Comparison of ENCODE assay signal across 11 cellular contexts in the genomic region with DNA sequence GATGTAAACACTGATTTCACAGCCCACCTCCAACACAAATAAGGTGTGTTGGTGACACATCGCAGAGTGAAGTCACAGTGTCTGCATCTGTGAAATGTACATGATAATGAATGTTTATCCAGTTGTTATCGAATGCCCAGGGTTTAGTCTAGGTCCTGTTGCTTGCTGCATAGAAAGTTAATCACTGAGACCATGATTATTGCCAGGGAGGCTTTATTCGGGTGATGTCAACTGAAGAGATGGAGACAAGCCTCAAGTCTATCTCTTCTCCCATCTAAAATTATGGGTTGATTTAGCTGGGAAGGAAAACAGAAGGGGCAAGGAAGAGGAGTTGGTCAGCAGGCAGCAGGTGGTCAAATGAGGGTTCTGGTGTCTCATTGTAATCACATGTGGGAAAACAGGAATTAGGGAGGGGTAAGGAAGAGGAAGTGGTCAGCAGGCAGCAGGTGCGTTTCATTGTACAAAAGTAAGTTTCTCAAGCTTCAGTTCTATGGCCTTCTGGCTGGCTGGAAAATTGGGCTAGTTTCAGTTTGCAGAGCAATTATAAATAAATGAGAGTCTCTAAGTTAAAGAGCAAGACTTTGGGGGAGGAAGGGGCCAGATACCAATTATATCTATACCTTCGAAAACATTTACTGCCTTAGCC.
DNase-seq lines count a peak whose midpoint lies in the region; ATAC-seq and TF ChIP-seq lines count a peak whose summit lies in the region.
"Had no signal": no experiment of that assay in that cellular context is flagged by ENCODE, and none has a peak within 500 bp of the region (broad histone marks: within the 10 kb centered on the region; RNA-seq: fewer than 3 reads in every experiment).

No MANE protein-coding gene starts in this region.

- H3K27ac ChIP-seq in smooth muscle cell (ENCODE audit: low read depth) (peak overlapping the region; percentile 67), foreskin keratinocyte (no peak overlapping the region)

- no peaks in the 10 kb centered on the region for H3K79me2 ChIP-seq in smooth muscle cell (ENCODE audit: low read depth)

- no peak for DNase-seq in activated CD8-positive, alpha-beta T cell treated with anti-CD3 and anti-CD28 coated beads, Interleukin-2, amount 10 ng/mL, durations not matched to agents 7 days and 5 days
- no peak for DNase-seq in activated CD8-positive, alpha-beta T cell treated with anti-CD3 and anti-CD28 coated beads for 36 hours
- DNase-seq in NCI-H2029 (lab: John Stamatoyannopoulos, UW) (peak; percentile 49), smooth muscle cell (lab: John Stamatoyannopoulos, UW; ENCODE audit: unreplicated experiment) (no peak), DMS114 treated with DMSO at 0.1 percent for 48 hours (lab: John Stamatoyannopoulos, UW; ENCODE audit: unreplicated experiment) (no peak), nephron progenitor cell (no peak), foreskin keratinocyte (no peak)
- DNase-seq: activated T-cell treated with anti-CD3 and anti-CD28 coated beads, Interleukin-2, amount 50 U/mL, for 72 hours; mesenchymal stem cell had no signal

- no peaks in the 10 kb centered on the region for H4K20me1 ChIP-seq in smooth muscle cell (ENCODE audit: low read depth)

- no peak overlapping the region for H3K4me2 ChIP-seq in smooth muscle cell

- H3K36me3 Mint-ChIP-seq in activated CD8-positive, alpha-beta T cell treated with anti-CD3 and anti-CD28 coated beads, Interleukin-2, amount 10 ng/mL, durations not matched to agents 7 days and 5 days (ENCODE audit: low read depth), result peaks cover 2% of the 10 kb centered on the region
- H3K36me3 Mint-ChIP-seq in activated CD8-positive, alpha-beta T cell treated with anti-CD3 and anti-CD28 coated beads for 36 hours (ENCODE audit: low read depth), result no peaks in the 10 kb centered on the region
- H3K36me3 Mint-ChIP-seq in nephron progenitor cell (ENCODE audit: low read depth), result no peaks in the 10 kb centered on the region

- TF ChIP-seq CTCF in activated CD8-positive, alpha-beta T cell treated with anti-CD3 and anti-CD28 coated beads for 36 hours (IDR thresholded peaks at IDR 0.05), result no peak
- no peak for TF ChIP-seq CTCF in smooth muscle cell (IDR thresholded peaks at IDR 0.05; ENCODE audit: borderline replicate concordance, insufficient read depth, poor library complexity, severe bottlenecking)
- TF ChIP-seq CTCF in nephron progenitor cell (IDR thresholded peaks at IDR 0.05), result no peak
- no peak for TF ChIP-seq CTCF in foreskin keratinocyte (conservative IDR thresholded peaks at IDR 0.05)

- CTCF ChIA-PET in activated CD8-positive, alpha-beta T cell treated with anti-CD3 and anti-CD28 coated beads, Interleukin-2, amount 10 ng/mL, durations not matched to agents 7 days and 5 days (lab: Charles Lee), result no interaction called here
- CTCF ChIA-PET in activated CD8-positive, alpha-beta T cell treated with anti-CD3 and anti-CD28 coated beads for 36 hours (lab: Charles Lee), result no interaction called here

- H3K4me3 Mint-ChIP-seq in activated CD8-positive, alpha-beta T cell treated with anti-CD3 and anti-CD28 coated beads, Interleukin-2, amount 10 ng/mL, durations not matched to agents 7 days and 5 days, result no peak overlapping the region
- no peak overlapping the region for H3K4me3 Mint-ChIP-seq in activated CD8-positive, alpha-beta T cell treated with anti-CD3 and anti-CD28 coated beads for 36 hours
- no peak overlapping the region for H3K4me3 Mint-ChIP-seq in nephron progenitor cell
- H3K4me3 Mint-ChIP-seq: activated T-cell treated with anti-CD3 and anti-CD28 coated beads, Interleukin-2, amount 50 U/mL, for 72 hours had no signal

- POLR2A ChIA-PET in activated CD8-positive, alpha-beta T cell treated with anti-CD3 and anti-CD28 coated beads, Interleukin-2, amount 10 ng/mL, durations not matched to agents 7 days and 5 days (lab: Charles Lee), result no interaction called here
- POLR2A ChIA-PET in activated CD8-positive, alpha-beta T cell treated with anti-CD3 and anti-CD28 coated beads for 36 hours (lab: Charles Lee), result no interaction called here

- H3K9me3 ChIP-seq in smooth muscle cell (replicated peaks; ENCODE audit: low read depth), result no peaks in the 10 kb centered on the region

- intact Hi-C loops in activated CD8-positive, alpha-beta T cell treated with anti-CD3 and anti-CD28 coated beads for 36 hours (cut with micrococcal nuclease), result no loop called here

- H3K36me3 ChIP-seq in smooth muscle cell (ENCODE audit: low read depth), result no peaks in the 10 kb centered on the region
- H3K36me3 ChIP-seq: HAP-1 had no signal

- H3K9ac ChIP-seq in smooth muscle cell (ENCODE audit: low read depth), result no peak overlapping the region

- H3F3A ChIP-seq in smooth muscle cell (ENCODE audit: low read depth), result peaks cover 7% of the 10 kb centered on the region

- H3K27ac Mint-ChIP-seq in activated CD8-positive, alpha-beta T cell treated with anti-CD3 and anti-CD28 coated beads, Interleukin-2, amount 10 ng/mL, durations not matched to agents 7 days and 5 days, result peak overlapping the region; percentile 66
- H3K27ac Mint-ChIP-seq in activated CD8-positive, alpha-beta T cell treated with anti-CD3 and anti-CD28 coated beads for 36 hours, result no peak overlapping the region
- no peak overlapping the region for H3K27ac Mint-ChIP-seq in nephron progenitor cell
- H3K27ac Mint-ChIP-seq: activated T-cell treated with anti-CD3 and anti-CD28 coated beads, Interleukin-2, amount 50 U/mL, for 72 hours had no signal

- WGBS in smooth muscle cell (ENCODE audit: low lambda C conversion rate), result 90% methylated on average over 5 of the region's 5 CpGs

- no peak overlapping the region for H2AFZ ChIP-seq in smooth muscle cell (ENCODE audit: low read depth)

- peaks cover 8% of the 10 kb centered on the region for H3K9me3 Mint-ChIP-seq in activated CD8-positive, alpha-beta T cell treated with anti-CD3 and anti-CD28 coated beads, Interleukin-2, amount 10 ng/mL, durations not matched to agents 7 days and 5 days (ENCODE audit: insufficient read depth)
- H3K9me3 Mint-ChIP-seq in activated CD8-positive, alpha-beta T cell treated with anti-CD3 and anti-CD28 coated beads for 36 hours, result peaks cover 6% of the 10 kb centered on the region
- no peaks in the 10 kb centered on the region for H3K9me3 Mint-ChIP-seq in nephron progenitor cell

- H3K27me3 ChIP-seq in smooth muscle cell (ENCODE audit: low read depth), result no peaks in the 10 kb centered on the region
- H3K27me3 ChIP-seq in foreskin keratinocyte, result peaks cover 3% of the 10 kb centered on the region

- no peak for ATAC-seq in activated CD8-positive, alpha-beta T cell treated with anti-CD3 and anti-CD28 coated beads, Interleukin-2, amount 10 ng/mL, durations not matched to agents 7 days and 5 days
- ATAC-seq in activated CD8-positive, alpha-beta T cell treated with anti-CD3 and anti-CD28 coated beads for 36 hours, result no peak
- ATAC-seq in HG02973 (IDR thresholded peaks at IDR 0.05; ENCODE audit: unreplicated experiment), result peak; percentile 51
- ATAC-seq in foreskin keratinocyte, result no peak
- ATAC-seq: activated T-cell treated with anti-CD3 and anti-CD28 coated beads, Interleukin-2, amount 50 U/mL, for 72 hours had no signal

- no peaks in the 10 kb centered on the region for H3K27me3 Mint-ChIP-seq in activated CD8-positive, alpha-beta T cell treated with anti-CD3 and anti-CD28 coated beads, Interleukin-2, amount 10 ng/mL, durations not matched to agents 7 days and 5 days (ENCODE audit: low read depth)
- H3K27me3 Mint-ChIP-seq in activated CD8-positive, alpha-beta T cell treated with anti-CD3 and anti-CD28 coated beads for 36 hours, result no peaks in the 10 kb centered on the region
- peaks cover 16% of the 10 kb centered on the region for H3K27me3 Mint-ChIP-seq in nephron progenitor cell (ENCODE audit: low read depth, poor library complexity)

- no peaks in the 10 kb centered on the region for H3K4me1 ChIP-seq in smooth muscle cell (ENCODE audit: low read depth)
- no peaks in the 10 kb centered on the region for H3K4me1 ChIP-seq in foreskin keratinocyte

- peaks cover 29% of the 10 kb centered on the region for H3K4me1 Mint-ChIP-seq in activated CD8-positive, alpha-beta T cell treated with anti-CD3 and anti-CD28 coated beads, Interleukin-2, amount 10 ng/mL, durations not matched to agents 7 days and 5 days (ENCODE audit: low read depth)
- peaks cover 24% of the 10 kb centered on the region for H3K4me1 Mint-ChIP-seq in activated CD8-positive, alpha-beta T cell treated with anti-CD3 and anti-CD28 coated beads for 36 hours (ENCODE audit: low read depth)
- H3K4me1 Mint-ChIP-seq in nephron progenitor cell, result peaks cover 6% of the 10 kb centered on the region

- H3K4me3 ChIP-seq in smooth muscle cell, result no peak overlapping the region
- H3K4me3 ChIP-seq: HAP-1 had no signal
